ENCODE assay signal across 30 cellular contexts in genomic region chr22:19373450-19373849, GRCh38.
"Had no signal": no experiment of that assay in that cellular context is flagged by ENCODE, and none has a peak within 500 bp of the region (broad histone marks: within the 10 kb centered on the region; RNA-seq: fewer than 3 reads in every experiment).

No MANE protein-coding gene starts in this region.

- H3K4me3 ChIP-seq: ascending aorta, breast epithelium, cardiac muscle cell, esophagus muscularis mucosa, gastrocnemius medialis, heart left ventricle had no signal

- ATAC-seq: activated CD4-positive, alpha-beta T cell treated with anti-CD3 and anti-CD28 coated beads for 36 hours; activated naive CD4-positive, alpha-beta T cell treated with anti-CD3 and anti-CD28 coated beads, Interleukin-2, amount 50 U/mL, for 72 hours; activated T-cell treated with anti-CD3 and anti-CD28 coated beads, Interleukin-2, amount 50 U/mL, for 72 hours; effector memory CD8-positive, alpha-beta T cell; foreskin keratinocyte; gastrocnemius medialis; heart left ventricle had no signal

- H3K4me1 Mint-ChIP-seq: activated CD4-positive, alpha-beta memory T cell treated with anti-CD3 and anti-CD28 coated beads, Interleukin-2, amount 10 ng/mL, durations not matched to agents 7 days and 5 days; activated CD4-positive, alpha-beta T cell treated with anti-CD3 and anti-CD28 coated beads for 36 hours; activated CD4-positive, alpha-beta T cell treated with anti-CD3 and anti-CD28 coated beads, Interleukin-2, amount 10 ng/mL, durations not matched to agents 24 days and 14 days; activated naive CD8-positive, alpha-beta T cell treated with anti-CD3 and anti-CD28 coated beads, Interleukin-2, amount 10 ng/mL, durations not matched to agents 7 days and 5 days; brain had no signal

- H3K4me1 ChIP-seq: ascending aorta, breast epithelium, esophagus muscularis mucosa, foreskin keratinocyte, gastrocnemius medialis, heart left ventricle had no signal

- DNase-seq: activated CD4-positive, alpha-beta memory T cell treated with anti-CD3 and anti-CD28 coated beads, Interleukin-2, amount 10 ng/mL, durations not matched to agents 7 days and 5 days; activated CD4-positive, alpha-beta T cell treated with anti-CD3 and anti-CD28 coated beads for 36 hours; activated CD4-positive, alpha-beta T cell treated with anti-CD3 and anti-CD28 coated beads, Interleukin-2, amount 10 ng/mL, durations not matched to agents 24 days and 14 days; activated CD4-positive, CD25-positive, alpha-beta regulatory T cell; activated CD4-positive, CD25-positive, alpha-beta regulatory T cell treated with anti-CD3 and anti-CD28 coated beads, Interleukin-2, amount 50 U/mL, for 72 hours; activated CD8-positive, alpha-beta memory T cell treated with anti-CD3 and anti-CD28 coated beads, Interleukin-2, amount 50 U/mL, for 48 hours; activated gamma-delta T cell treated with Interleukin-2 at 50 U/mL for 16 hours; activated naive CD4-positive, alpha-beta T cell treated with anti-CD3 and anti-CD28 coated beads for 36 hours; activated naive CD8-positive, alpha-beta T cell treated with anti-CD3 and anti-CD28 coated beads, Interleukin-2, amount 10 ng/mL, durations not matched to agents 7 days and 5 days; activated T-cell treated with anti-CD3 and anti-CD28 coated beads for 4 hours; activated T-cell treated with anti-CD3 and anti-CD28 coated beads, Interleukin-2, amount 50 U/mL, for 24 hours; activated T-cell treated with anti-CD3 and anti-CD28 coated beads, Interleukin-2, amount 50 U/mL, for 72 hours; central memory CD4-positive, alpha-beta T cell; cerebellar nuclear complex; cortex of kidney; dermis blood vessel endothelial cell; effector CD4-positive, alpha-beta T cell; effector memory CD8-positive, alpha-beta T cell; erythroblast; foreskin keratinocyte; gastrocnemius medialis; glutamatergic neuron; heart left ventricle; T-helper 2 cell had no signal

- H3K27me3 Mint-ChIP-seq: activated CD4-positive, alpha-beta memory T cell treated with anti-CD3 and anti-CD28 coated beads, Interleukin-2, amount 10 ng/mL, durations not matched to agents 7 days and 5 days; activated CD4-positive, alpha-beta T cell treated with anti-CD3 and anti-CD28 coated beads for 36 hours; activated CD4-positive, alpha-beta T cell treated with anti-CD3 and anti-CD28 coated beads, Interleukin-2, amount 10 ng/mL, durations not matched to agents 24 days and 14 days; activated naive CD8-positive, alpha-beta T cell treated with anti-CD3 and anti-CD28 coated beads, Interleukin-2, amount 10 ng/mL, durations not matched to agents 7 days and 5 days; activated T-cell treated with anti-CD3 and anti-CD28 coated beads, Interleukin-2, amount 50 U/mL, for 24 hours; brain; effector memory CD8-positive, alpha-beta T cell had no signal

- H3K27ac ChIP-seq: ascending aorta, breast epithelium, cardiac muscle cell, esophagus muscularis mucosa, foreskin keratinocyte, gastrocnemius medialis, heart left ventricle had no signal

- H3K9me3 Mint-ChIP-seq: activated CD4-positive, alpha-beta memory T cell treated with anti-CD3 and anti-CD28 coated beads, Interleukin-2, amount 10 ng/mL, durations not matched to agents 7 days and 5 days; activated CD4-positive, alpha-beta T cell treated with anti-CD3 and anti-CD28 coated beads, Interleukin-2, amount 10 ng/mL, durations not matched to agents 24 days and 14 days; activated naive CD4-positive, alpha-beta T cell treated with anti-CD3 and anti-CD28 coated beads for 36 hours; activated naive CD4-positive, alpha-beta T cell treated with anti-CD3 and anti-CD28 coated beads, Interleukin-2, amount 50 U/mL, for 72 hours; activated naive CD8-positive, alpha-beta T cell treated with anti-CD3 and anti-CD28 coated beads, Interleukin-2, amount 10 ng/mL, durations not matched to agents 7 days and 5 days; activated T-cell treated with anti-CD3 and anti-CD28 coated beads, Interleukin-2, amount 50 U/mL, for 24 hours; activated T-cell treated with anti-CD3 and anti-CD28 coated beads, Interleukin-2, amount 50 U/mL, for 72 hours; brain; effector memory CD8-positive, alpha-beta T cell had no signal

- H3K27ac Mint-ChIP-seq: activated CD4-positive, alpha-beta memory T cell treated with anti-CD3 and anti-CD28 coated beads, Interleukin-2, amount 10 ng/mL, durations not matched to agents 7 days and 5 days; activated CD4-positive, alpha-beta T cell treated with anti-CD3 and anti-CD28 coated beads for 36 hours; activated CD4-positive, alpha-beta T cell treated with anti-CD3 and anti-CD28 coated beads, Interleukin-2, amount 10 ng/mL, durations not matched to agents 24 days and 14 days; activated naive CD4-positive, alpha-beta T cell treated with anti-CD3 and anti-CD28 coated beads for 36 hours; activated naive CD4-positive, alpha-beta T cell treated with anti-CD3 and anti-CD28 coated beads, Interleukin-2, amount 50 U/mL, for 72 hours; activated naive CD8-positive, alpha-beta T cell treated with anti-CD3 and anti-CD28 coated beads, Interleukin-2, amount 10 ng/mL, durations not matched to agents 7 days and 5 days; activated T-cell treated with anti-CD3 and anti-CD28 coated beads, Interleukin-2, amount 50 U/mL, for 24 hours; activated T-cell treated with anti-CD3 and anti-CD28 coated beads, Interleukin-2, amount 50 U/mL, for 72 hours; brain had no signal

- H3K9me3 ChIP-seq: ascending aorta, breast epithelium, esophagus muscularis mucosa, gastrocnemius medialis, heart left ventricle had no signal

- H3K4me3 Mint-ChIP-seq: activated CD4-positive, alpha-beta memory T cell treated with anti-CD3 and anti-CD28 coated beads, Interleukin-2, amount 10 ng/mL, durations not matched to agents 7 days and 5 days; activated CD4-positive, alpha-beta T cell treated with anti-CD3 and anti-CD28 coated beads for 36 hours; activated CD4-positive, alpha-beta T cell treated with anti-CD3 and anti-CD28 coated beads, Interleukin-2, amount 10 ng/mL, durations not matched to agents 24 days and 14 days; activated naive CD4-positive, alpha-beta T cell treated with anti-CD3 and anti-CD28 coated beads for 36 hours; activated naive CD8-positive, alpha-beta T cell treated with anti-CD3 and anti-CD28 coated beads, Interleukin-2, amount 10 ng/mL, durations not matched to agents 7 days and 5 days; activated T-cell treated with anti-CD3 and anti-CD28 coated beads, Interleukin-2, amount 50 U/mL, for 24 hours; activated T-cell treated with anti-CD3 and anti-CD28 coated beads, Interleukin-2, amount 50 U/mL, for 72 hours; brain; effector memory CD8-positive, alpha-beta T cell had no signal

- H3K27me3 ChIP-seq: ascending aorta, breast epithelium, cardiac muscle cell, esophagus muscularis mucosa, foreskin keratinocyte, gastrocnemius medialis, heart left ventricle had no signal
